ENCODE assay signal across 1 cellular context in genomic region chr20:13119583-13119982, GRCh38.
TF ChIP-seq lines count a peak whose summit lies in the region.

No MANE protein-coding gene starts in this region.

TF ChIP-seq in HepG2, 621 proteins besides CTCF, POLR2A, EP300 and RAD21 (continued from another document and continues in another):
- TF ChIP-seq, protein P1, sequence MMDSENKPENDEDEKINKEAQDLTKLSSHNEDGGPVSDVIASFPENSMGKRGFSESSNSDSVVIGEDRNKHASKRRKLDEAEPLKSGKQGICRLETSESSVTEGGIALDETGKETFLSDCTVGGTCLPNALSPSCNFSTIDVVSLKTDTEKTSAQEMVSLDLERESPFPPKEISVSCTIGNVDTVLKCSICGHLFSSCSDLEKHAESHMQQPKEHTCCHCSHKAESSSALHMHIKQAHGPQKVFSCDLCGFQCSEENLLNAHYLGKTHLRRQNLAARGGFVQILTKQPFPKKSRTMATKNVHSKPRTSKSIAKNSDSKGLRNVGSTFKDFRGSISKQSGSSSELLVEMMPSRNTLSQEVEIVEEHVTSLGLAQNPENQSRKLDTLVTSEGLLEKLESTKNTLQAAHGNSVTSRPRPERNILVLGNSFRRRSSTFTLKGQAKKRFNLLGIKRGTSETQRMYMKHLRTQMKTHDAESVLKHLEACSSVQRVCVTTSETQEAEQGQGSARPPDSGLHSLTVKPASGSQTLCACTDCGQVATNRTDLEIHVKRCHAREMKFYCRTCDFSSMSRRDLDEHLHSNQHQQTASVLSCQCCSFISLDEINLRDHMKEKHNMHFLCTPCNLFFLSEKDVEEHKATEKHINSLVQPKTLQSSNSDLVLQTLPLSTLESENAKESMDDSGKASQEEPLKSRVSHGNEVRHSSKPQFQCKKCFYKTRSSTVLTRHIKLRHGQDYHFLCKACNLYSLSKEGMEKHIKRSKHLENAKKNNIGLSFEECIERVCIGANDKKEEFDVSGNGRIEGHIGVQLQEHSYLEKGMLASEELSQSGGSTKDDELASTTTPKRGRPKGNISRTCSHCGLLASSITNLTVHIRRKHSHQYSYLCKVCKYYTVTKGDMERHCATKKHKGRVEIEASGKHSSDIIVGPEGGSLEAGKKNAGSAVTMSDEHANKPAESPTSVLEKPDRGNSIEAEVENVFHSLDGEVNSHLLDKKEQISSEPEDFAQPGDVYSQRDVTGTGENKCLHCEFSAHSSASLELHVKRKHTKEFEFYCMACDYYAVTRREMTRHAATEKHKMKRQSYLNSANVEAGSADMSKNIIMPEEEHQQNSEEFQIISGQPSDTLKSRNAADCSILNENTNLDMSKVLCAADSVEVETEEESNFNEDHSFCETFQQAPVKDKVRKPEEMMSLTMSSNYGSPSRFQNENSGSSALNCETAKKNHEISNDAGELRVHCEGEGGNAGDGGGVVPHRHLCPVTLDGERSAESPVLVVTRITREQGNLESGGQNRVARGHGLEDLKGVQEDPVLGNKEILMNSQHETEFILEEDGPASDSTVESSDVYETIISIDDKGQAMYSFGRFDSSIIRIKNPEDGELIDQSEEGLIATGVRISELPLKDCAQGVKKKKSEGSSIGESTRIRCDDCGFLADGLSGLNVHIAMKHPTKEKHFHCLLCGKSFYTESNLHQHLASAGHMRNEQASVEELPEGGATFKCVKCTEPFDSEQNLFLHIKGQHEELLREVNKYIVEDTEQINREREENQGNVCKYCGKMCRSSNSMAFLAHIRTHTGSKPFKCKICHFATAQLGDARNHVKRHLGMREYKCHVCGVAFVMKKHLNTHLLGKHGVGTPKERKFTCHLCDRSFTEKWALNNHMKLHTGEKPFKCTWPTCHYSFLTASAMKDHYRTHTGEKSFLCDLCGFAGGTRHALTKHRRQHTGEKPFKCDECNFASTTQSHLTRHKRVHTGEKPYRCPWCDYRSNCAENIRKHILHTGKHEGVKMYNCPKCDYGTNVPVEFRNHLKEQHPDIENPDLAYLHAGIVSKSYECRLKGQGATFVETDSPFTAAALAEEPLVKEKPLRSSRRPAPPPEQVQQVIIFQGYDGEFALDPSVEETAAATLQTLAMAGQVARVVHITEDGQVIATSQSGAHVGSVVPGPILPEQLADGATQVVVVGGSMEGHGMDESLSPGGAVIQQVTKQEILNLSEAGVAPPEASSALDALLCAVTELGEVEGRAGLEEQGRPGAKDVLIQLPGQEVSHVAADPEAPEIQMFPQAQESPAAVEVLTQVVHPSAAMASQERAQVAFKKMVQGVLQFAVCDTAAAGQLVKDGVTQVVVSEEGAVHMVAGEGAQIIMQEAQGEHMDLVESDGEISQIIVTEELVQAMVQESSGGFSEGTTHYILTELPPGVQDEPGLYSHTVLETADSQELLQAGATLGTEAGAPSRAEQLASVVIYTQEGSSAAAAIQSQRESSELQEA (CRISPR knock-in tag; IDR thresholded peaks at IDR 0.05; ENCODE audit: not compliant biosample characterization) = no peak
- peak; percentile 55; the same call in 1 of the 2 replicates for TF ChIP-seq SMAD3 (CRISPR knock-in tag; IDR thresholded peaks at IDR 0.05)
- TF ChIP-seq CREBL2 (CRISPR knock-in tag; IDR thresholded peaks at IDR 0.05; ENCODE audit: borderline replicate concordance) = no peak
- TF ChIP-seq ZNF644 (CRISPR knock-in tag; IDR thresholded peaks at IDR 0.05; ENCODE audit: low read depth) = 0 out of 2 replicates have a peak, but pooled peaks have one; percentile 37
- 0 out of 2 replicates have a peak, but pooled peaks have one; percentile 53 for TF ChIP-seq MAZ (IDR thresholded peaks at IDR 0.05; ENCODE audit: borderline replicate concordance, low read depth, low read length)
- no peak for TF ChIP-seq MAZ (CRISPR knock-in tag; IDR thresholded peaks at IDR 0.05; ENCODE audit: low read depth)
- TF ChIP-seq NBN (conservative IDR thresholded peaks at IDR 0.05) = no peak
- no peak for TF ChIP-seq KAT7 (CRISPR knock-in tag; IDR thresholded peaks at IDR 0.05; ENCODE audit: borderline replicate concordance)
- TF ChIP-seq, protein P2, sequence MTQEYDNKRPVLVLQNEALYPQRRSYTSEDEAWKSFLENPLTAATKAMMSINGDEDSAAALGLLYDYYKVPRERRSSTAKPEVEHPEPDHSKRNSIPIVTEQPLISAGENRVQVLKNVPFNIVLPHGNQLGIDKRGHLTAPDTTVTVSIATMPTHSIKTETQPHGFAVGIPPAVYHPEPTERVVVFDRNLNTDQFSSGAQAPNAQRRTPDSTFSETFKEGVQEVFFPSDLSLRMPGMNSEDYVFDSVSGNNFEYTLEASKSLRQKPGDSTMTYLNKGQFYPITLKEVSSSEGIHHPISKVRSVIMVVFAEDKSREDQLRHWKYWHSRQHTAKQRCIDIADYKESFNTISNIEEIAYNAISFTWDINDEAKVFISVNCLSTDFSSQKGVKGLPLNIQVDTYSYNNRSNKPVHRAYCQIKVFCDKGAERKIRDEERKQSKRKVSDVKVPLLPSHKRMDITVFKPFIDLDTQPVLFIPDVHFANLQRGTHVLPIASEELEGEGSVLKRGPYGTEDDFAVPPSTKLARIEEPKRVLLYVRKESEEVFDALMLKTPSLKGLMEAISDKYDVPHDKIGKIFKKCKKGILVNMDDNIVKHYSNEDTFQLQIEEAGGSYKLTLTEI (CRISPR knock-in tag; conservative IDR thresholded peaks at IDR 0.05) = no peak
- no peak for TF ChIP-seq ZNF292 (CRISPR knock-in tag; IDR thresholded peaks at IDR 0.05; ENCODE audit: borderline replicate concordance, low read depth)
- TF ChIP-seq ZNF142 (CRISPR knock-in tag; IDR thresholded peaks at IDR 0.05) = no peak
- TF ChIP-seq CBFB (CRISPR knock-in tag; IDR thresholded peaks at IDR 0.05) = no peak
- no peak for TF ChIP-seq ZNF703 (CRISPR knock-in tag; IDR thresholded peaks at IDR 0.05; ENCODE audit: borderline replicate concordance)
- TF ChIP-seq IKZF4 (CRISPR knock-in tag; IDR thresholded peaks at IDR 0.05; ENCODE audit: borderline replicate concordance, low read depth, not compliant biosample characterization) = no peak
- no peak for TF ChIP-seq CHD2 (IDR thresholded peaks at IDR 0.05; ENCODE audit: low read depth, low read length)
- peak; percentile 56 for TF ChIP-seq CEBPG (CRISPR knock-in tag; IDR thresholded peaks at IDR 0.05)
- no peak for TF ChIP-seq ZNF207 (IDR thresholded peaks at IDR 0.05; ENCODE audit: borderline replicate concordance)
- no peak for TF ChIP-seq TBP (CRISPR knock-in tag; IDR thresholded peaks at IDR 0.05)
- TF ChIP-seq, protein P3, sequence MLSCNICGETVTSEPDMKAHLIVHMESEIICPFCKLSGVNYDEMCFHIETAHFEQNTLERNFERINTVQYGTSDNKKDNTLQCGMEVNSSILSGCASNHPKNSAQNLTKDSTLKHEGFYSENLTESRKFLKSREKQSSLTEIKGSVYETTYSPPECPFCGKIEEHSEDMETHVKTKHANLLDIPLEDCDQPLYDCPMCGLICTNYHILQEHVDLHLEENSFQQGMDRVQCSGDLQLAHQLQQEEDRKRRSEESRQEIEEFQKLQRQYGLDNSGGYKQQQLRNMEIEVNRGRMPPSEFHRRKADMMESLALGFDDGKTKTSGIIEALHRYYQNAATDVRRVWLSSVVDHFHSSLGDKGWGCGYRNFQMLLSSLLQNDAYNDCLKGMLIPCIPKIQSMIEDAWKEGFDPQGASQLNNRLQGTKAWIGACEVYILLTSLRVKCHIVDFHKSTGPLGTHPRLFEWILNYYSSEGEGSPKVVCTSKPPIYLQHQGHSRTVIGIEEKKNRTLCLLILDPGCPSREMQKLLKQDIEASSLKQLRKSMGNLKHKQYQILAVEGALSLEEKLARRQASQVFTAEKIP (CRISPR knock-in tag; IDR thresholded peaks at IDR 0.05; ENCODE audit: borderline replicate concordance) = no peak
- no peak for TF ChIP-seq ZNF615 (CRISPR knock-in tag; IDR thresholded peaks at IDR 0.05; ENCODE audit: borderline replicate concordance)
- TF ChIP-seq, protein P4, sequence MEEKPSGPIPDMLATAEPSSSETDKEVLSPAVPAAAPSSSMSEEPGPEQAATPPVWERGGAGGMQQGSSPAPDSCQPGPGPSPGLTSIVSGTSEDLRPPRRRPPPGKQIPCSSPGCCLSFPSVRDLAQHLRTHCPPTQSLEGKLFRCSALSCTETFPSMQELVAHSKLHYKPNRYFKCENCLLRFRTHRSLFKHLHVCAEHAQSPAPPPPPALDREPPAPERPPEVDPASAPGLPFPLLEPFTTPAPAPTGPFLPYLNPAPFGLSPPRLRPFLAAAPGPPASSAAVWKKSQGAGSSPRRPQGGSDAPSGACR (CRISPR knock-in tag; IDR thresholded peaks at IDR 0.05) = no peak
- no peak for TF ChIP-seq ARNTL (CRISPR knock-in tag; IDR thresholded peaks at IDR 0.05)
- no peak; the same call in 1 of the 2 replicates for TF ChIP-seq ETV5 (CRISPR knock-in tag; IDR thresholded peaks at IDR 0.05; ENCODE audit: borderline replicate concordance)
- TF ChIP-seq BCLAF1 (IDR thresholded peaks at IDR 0.05) = no peak
- TF ChIP-seq IRF2 (CRISPR knock-in tag; IDR thresholded peaks at IDR 0.05) = peak; percentile 62; the same call in 1 of the 2 replicates
- TF ChIP-seq ZFP90 (CRISPR knock-in tag; IDR thresholded peaks at IDR 0.05; ENCODE audit: borderline replicate concordance) = no peak
- peak; percentile 72; the same call in 1 of the 2 replicates for TF ChIP-seq TSC22D2 (CRISPR knock-in tag; IDR thresholded peaks at IDR 0.05; ENCODE audit: borderline replicate concordance)
- no peak for TF ChIP-seq E2F2 (CRISPR knock-in tag; IDR thresholded peaks at IDR 0.05; ENCODE audit: borderline replicate concordance)
- no peak for TF ChIP-seq NR1H2 (CRISPR knock-in tag; IDR thresholded peaks at IDR 0.05; ENCODE audit: borderline replicate concordance, low read depth)
